ENCODE assay signal across 14 cellular contexts in the genomic region with DNA sequence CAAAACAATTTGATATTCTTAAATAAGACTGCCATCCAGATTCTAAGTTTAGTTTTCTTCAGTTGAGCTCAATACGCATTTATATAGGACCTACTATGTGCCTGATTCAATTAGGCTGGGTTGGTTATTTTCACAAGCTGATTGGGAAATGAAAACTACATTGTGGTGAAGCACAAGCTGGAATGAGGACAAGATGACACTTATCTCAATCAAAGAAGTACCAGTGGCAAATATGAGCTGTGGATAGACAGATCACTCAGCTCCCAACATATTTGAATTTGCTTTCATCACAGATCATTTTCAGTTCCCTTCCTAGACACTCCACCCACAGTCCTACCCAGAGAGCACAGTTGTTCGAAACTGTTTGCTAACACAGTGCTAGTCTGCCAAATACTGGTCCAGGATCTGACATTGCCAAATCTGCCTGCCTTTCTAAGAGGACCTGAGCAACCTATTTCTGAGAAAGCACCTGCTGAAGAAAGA.
DNase-seq lines count a peak whose midpoint lies in the region; ATAC-seq and TF ChIP-seq lines count a peak whose summit lies in the region.
"Had no signal": no experiment of that assay in that cellular context is flagged by ENCODE, and none has a peak within 500 bp of the region (broad histone marks: within the 10 kb centered on the region; RNA-seq: fewer than 3 reads in every experiment).

No MANE protein-coding gene starts in this region.

- CTCF ChIA-PET in SK-N-SH (lab: Yijun Ruan, JAX): no interaction called here

- H3K9me2 ChIP-seq in SK-N-SH (no peaks in the 10 kb centered on the region), Karpas-422 (replicated peaks; ENCODE audit: insufficient read depth, low read length) (no peaks in the 10 kb centered on the region)

- DNase-seq in SK-N-SH (no peak), HuH-7.5 (ENCODE audit: low spot score) (peak; percentile 16), Karpas-422 (no peak), nephron progenitor cell (no peak)
- DNase-seq in stimulated activated naive B cell treated with anti-CD40 and anti-IgM and Interleukin-4, amounts not matched to agents 10 μg/mL and 1 μg/mL and 100 μg/mL, for 72 hours: peak; percentile 18
- DNase-seq in stimulated activated CD4-positive, alpha-beta T cell treated with anti-CD3 and anti-CD28 coated beads, Interleukin-1b, Interleukin-23, amount 100 ng/mL, for 48 hours: no peak
- DNase-seq: 8988T; activated T-cell treated with anti-CD3 and anti-CD28 coated beads, Interleukin-2, amount 50 U/mL, for 72 hours; NCI-H2171 treated with DMSO at 0.1 percent for 48 hours had no signal

- H3K4me2 ChIP-seq in SK-N-SH (no peak overlapping the region), Karpas-422 (ENCODE audit: low read depth, low read length, poor library complexity, severe bottlenecking) (no peak overlapping the region)

- no peak overlapping the region for H3K27ac Mint-ChIP-seq in stimulated activated naive B cell treated with anti-CD40 and anti-IgM and Interleukin-4, amounts not matched to agents 10 μg/mL and 1 μg/mL and 100 μg/mL, for 72 hours
- H3K27ac Mint-ChIP-seq in nephron progenitor cell: no peak overlapping the region
- H3K27ac Mint-ChIP-seq: activated T-cell treated with anti-CD3 and anti-CD28 coated beads, Interleukin-2, amount 50 U/mL, for 72 hours; natural killer cell treated with Interleukin-12 subunit alpha and Interleukin-12 subunit beta and Interleukin-15 and Interleukin-18, amount 100 ng/mL, for 72 hours; T-helper 1 cell treated with Interleukin-12 subunit alpha and Interleukin-12 subunit beta and Interleukin-4 antibody, amounts not matched to agents 30 μg/mL and 1 μg/mL, for 36 hours had no signal

- no peak overlapping the region for H3K4me3 ChIP-seq in SK-N-SH (ENCODE audit: low read depth in 2 of 2, low read length in 1 of 2)
- no peak overlapping the region for H3K4me3 ChIP-seq in Karpas-422 (ENCODE audit: low read length)
- H3K4me3 ChIP-seq: thoracic aorta had no signal

- POLR2A ChIA-PET in SK-N-SH (lab: Yijun Ruan, JAX): no interaction called here

- H3K9ac ChIP-seq in SK-N-SH (no peak overlapping the region), Karpas-422 (ENCODE audit: low read length) (no peak overlapping the region)

- H3K36me3 ChIP-seq in SK-N-SH (replicated peaks in 1 of 2; ENCODE audit: control insufficient read depth in 1 of 2, insufficient read depth in 2 of 2, low read length in 1 of 2): no peaks in the 10 kb centered on the region
- no peaks in the 10 kb centered on the region for H3K36me3 ChIP-seq in Karpas-422 (ENCODE audit: insufficient read depth, low read length)
- H3K36me3 ChIP-seq: thoracic aorta had no signal

- H3K27ac ChIP-seq in SK-N-SH (ENCODE audit: low read depth in 2 of 2, low read length in 1 of 2): no peak overlapping the region
- H3K27ac ChIP-seq in Karpas-422 (ENCODE audit: low read length): no peak overlapping the region
- H3K27ac ChIP-seq: thoracic aorta had no signal

- H3K27me3 Mint-ChIP-seq in stimulated activated naive B cell treated with anti-CD40 and anti-IgM and Interleukin-4, amounts not matched to agents 10 μg/mL and 1 μg/mL and 100 μg/mL, for 72 hours: peaks cover 5 to 9% of the 10 kb centered on the region in 2 donors
- H3K27me3 Mint-ChIP-seq in nephron progenitor cell (ENCODE audit: low read depth, poor library complexity): peaks cover 3% of the 10 kb centered on the region

- H4K20me1 ChIP-seq in SK-N-SH (ENCODE audit: insufficient read depth) (no peaks in the 10 kb centered on the region), Karpas-422 (ENCODE audit: insufficient read depth, low read depth, low read length) (no peaks in the 10 kb centered on the region)

- ATAC-seq in SK-N-SH treated with all-trans-retinoic acid at 6 μM for 48 hours (peak; percentile 51; the same call in 2 of the 3 replicates), HG02798 (IDR thresholded peaks at IDR 0.05; ENCODE audit: poor library complexity, unreplicated experiment) (peak; percentile 92)
- ATAC-seq in stimulated activated naive B cell treated with anti-CD40 and anti-IgM and Interleukin-4, amounts not matched to agents 10 μg/mL and 1 μg/mL and 100 μg/mL, for 72 hours (replicated peaks): peak; percentile 99 to 100
- ATAC-seq: natural killer cell treated with Interleukin-12 subunit alpha and Interleukin-12 subunit beta and Interleukin-15 and Interleukin-18, amount 100 ng/mL, for 72 hours had no signal

- H3K79me2 ChIP-seq in SK-N-SH (ENCODE audit: insufficient read depth): no peaks in the 10 kb centered on the region
- H3K79me2 ChIP-seq in Karpas-422 (ENCODE audit: low read length): no peaks in the 10 kb centered on the region

- 13% methylated on average over 2 of the region's 2 CpGs for WGBS in SK-N-SH (ENCODE audit: low lambda C conversion rate)

- no peak overlapping the region for H3K4me3 Mint-ChIP-seq in stimulated activated naive B cell treated with anti-CD40 and anti-IgM and Interleukin-4, amounts not matched to agents 10 μg/mL and 1 μg/mL and 100 μg/mL, for 72 hours
- H3K4me3 Mint-ChIP-seq in nephron progenitor cell: no peak overlapping the region
- H3K4me3 Mint-ChIP-seq: activated T-cell treated with anti-CD3 and anti-CD28 coated beads, Interleukin-2, amount 50 U/mL, for 72 hours; natural killer cell treated with Interleukin-12 subunit alpha and Interleukin-12 subunit beta and Interleukin-15 and Interleukin-18, amount 100 ng/mL, for 72 hours; T-helper 1 cell treated with Interleukin-12 subunit alpha and Interleukin-12 subunit beta and Interleukin-4 antibody, amounts not matched to agents 30 μg/mL and 1 μg/mL, for 36 hours had no signal

- TF ChIP-seq RAD21 in SK-N-SH (IDR thresholded peaks at IDR 0.05; ENCODE audit: low read length): no peak

- H3K27me3 ChIP-seq in SK-N-SH (ENCODE audit: insufficient read depth) (peaks cover 22% of the 10 kb centered on the region; the same call in 1 of the 2 replicates), Karpas-422 (ENCODE audit: low read length) (no peaks in the 10 kb centered on the region; the same call in 1 of the 2 replicates)

- H2AFZ ChIP-seq in SK-N-SH (ENCODE audit: low read depth) (no peak overlapping the region), Karpas-422 (ENCODE audit: low read length) (no peak overlapping the region)

- no peaks in the 10 kb centered on the region for H3K9me3 Mint-ChIP-seq in stimulated activated naive B cell treated with anti-CD40 and anti-IgM and Interleukin-4, amounts not matched to agents 10 μg/mL and 1 μg/mL and 100 μg/mL, for 72 hours
- no peaks in the 10 kb centered on the region for H3K9me3 Mint-ChIP-seq in nephron progenitor cell
- H3K9me3 Mint-ChIP-seq: activated T-cell treated with anti-CD3 and anti-CD28 coated beads, Interleukin-2, amount 50 U/mL, for 72 hours; natural killer cell treated with Interleukin-12 subunit alpha and Interleukin-12 subunit beta and Interleukin-15 and Interleukin-18, amount 100 ng/mL, for 72 hours; T-helper 1 cell treated with Interleukin-12 subunit alpha and Interleukin-12 subunit beta and Interleukin-4 antibody, amounts not matched to agents 30 μg/mL and 1 μg/mL, for 36 hours had no signal

- H3K4me1 ChIP-seq in SK-N-SH (ENCODE audit: control insufficient read depth in 1 of 2, insufficient read depth in 2 of 2, low read depth in 1 of 2, low read length in 1 of 2): no peaks in the 10 kb centered on the region; a peak in 2 of 4 replicates
- H3K4me1 ChIP-seq in Karpas-422 (ENCODE audit: low read length): no peaks in the 10 kb centered on the region

- H3K4me1 Mint-ChIP-seq in stimulated activated naive B cell treated with anti-CD40 and anti-IgM and Interleukin-4, amounts not matched to agents 10 μg/mL and 1 μg/mL and 100 μg/mL, for 72 hours: peaks cover 0 to 7% of the 10 kb centered on the region in 2 donors
- peaks cover 33% of the 10 kb centered on the region for H3K4me1 Mint-ChIP-seq in nephron progenitor cell

- H3K9me3 ChIP-seq in SK-N-SH (no peaks in the 10 kb centered on the region), Karpas-422 (ENCODE audit: low read length) (no peaks in the 10 kb centered on the region)
- H3K9me3 ChIP-seq: thoracic aorta had no signal

- H3F3A ChIP-seq in SK-N-SH (replicated peaks; ENCODE audit: insufficient read depth): no peaks in the 10 kb centered on the region

- TF ChIP-seq CTCF in SK-N-SH (IDR thresholded peaks at IDR 0.05): no peak
- TF ChIP-seq CTCF in nephron progenitor cell (IDR thresholded peaks at IDR 0.05): no peak

- H3K36me3 Mint-ChIP-seq in stimulated activated naive B cell treated with anti-CD40 and anti-IgM and Interleukin-4, amounts not matched to agents 10 μg/mL and 1 μg/mL and 100 μg/mL, for 72 hours: no peaks in the 10 kb centered on the region
- H3K36me3 Mint-ChIP-seq in nephron progenitor cell (ENCODE audit: low read depth): no peaks in the 10 kb centered on the region
- H3K36me3 Mint-ChIP-seq: natural killer cell treated with Interleukin-12 subunit alpha and Interleukin-12 subunit beta and Interleukin-15 and Interleukin-18, amount 100 ng/mL, for 72 hours had no signal

- no peak for TF ChIP-seq EP300 in SK-N-SH (IDR thresholded peaks at IDR 0.05; ENCODE audit: borderline replicate concordance in 1 of 2, low read depth in 1 of 2, low read length in 1 of 2)

TF ChIP-seq in SK-N-SH treated with all-trans-retinoic acid at 6 μM for 48 hours, 23 proteins besides CTCF, POLR2A, EP300 and RAD21 (continues in another document):
- no peak for TF ChIP-seq RARB (CRISPR knock-in tag; IDR thresholded peaks at IDR 0.05)
- TF ChIP-seq BACH2 (CRISPR knock-in tag; IDR thresholded peaks at IDR 0.05; ENCODE audit: borderline replicate concordance): no peak
- no peak for TF ChIP-seq TCF4 (CRISPR knock-in tag; IDR thresholded peaks at IDR 0.05; ENCODE audit: borderline replicate concordance)

TF ChIP-seq in SK-N-SH, 30 proteins besides CTCF, POLR2A, EP300 and RAD21:
- no peak for TF ChIP-seq CHD2 (IDR thresholded peaks at IDR 0.05; ENCODE audit: low read length, partially characterized antibody)
- TF ChIP-seq RFX5 (IDR thresholded peaks at IDR 0.05; ENCODE audit: low read length): no peak
- no peak for TF ChIP-seq EZH2phosphoT487 (IDR thresholded peaks at IDR 0.05; ENCODE audit: borderline replicate concordance, low read depth)
- no peak for TF ChIP-seq MEF2A (IDR thresholded peaks at IDR 0.05; ENCODE audit: borderline replicate concordance, low read depth)
- TF ChIP-seq, protein P1, sequence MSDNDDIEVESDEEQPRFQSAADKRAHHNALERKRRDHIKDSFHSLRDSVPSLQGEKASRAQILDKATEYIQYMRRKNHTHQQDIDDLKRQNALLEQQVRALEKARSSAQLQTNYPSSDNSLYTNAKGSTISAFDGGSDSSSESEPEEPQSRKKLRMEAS (IDR thresholded peaks at IDR 0.05; ENCODE audit: low read depth): no peak
- no peak for TF ChIP-seq RCOR1 (IDR thresholded peaks at IDR 0.05; ENCODE audit: low read length)
- no peak for TF ChIP-seq MXI1 (IDR thresholded peaks at IDR 0.05; ENCODE audit: low read depth, low read length)
- no peak for TF ChIP-seq NRF1 (IDR thresholded peaks at IDR 0.05; ENCODE audit: low read depth, low read length)
- TF ChIP-seq FOSL2 (IDR thresholded peaks at IDR 0.05; ENCODE audit: borderline replicate concordance, low read depth): no peak
- TF ChIP-seq FOXM1 (IDR thresholded peaks at IDR 0.05; ENCODE audit: low read depth): no peak
- TF ChIP-seq SMC3 (IDR thresholded peaks at IDR 0.05; ENCODE audit: low read depth, low read length): no peak

Comparison
In these comparisons a context has a peak if more than half of its experiments do, and no peak if none do; other contexts are left out.
1. DNase-seq: peak in HuH-7.5 (single experiment) and stimulated activated naive B cell treated with anti-CD40 and anti-IgM and Interleukin-4, amounts not matched to agents 10 μg/mL and 1 μg/mL and 100 μg/mL, for 72 hours (single experiment); none in SK-N-SH (single experiment), stimulated activated CD4-positive, alpha-beta T cell treated with anti-CD3 and anti-CD28 coated beads, Interleukin-1b, Interleukin-23, amount 100 ng/mL, for 48 hours (single experiment), Karpas-422 (single experiment) and nephron progenitor cell (single experiment).
2. Peak in every context shown above with its lines, with median percentiles within 50 percentile points of each other: ATAC-seq.